In the genomic region with DNA sequence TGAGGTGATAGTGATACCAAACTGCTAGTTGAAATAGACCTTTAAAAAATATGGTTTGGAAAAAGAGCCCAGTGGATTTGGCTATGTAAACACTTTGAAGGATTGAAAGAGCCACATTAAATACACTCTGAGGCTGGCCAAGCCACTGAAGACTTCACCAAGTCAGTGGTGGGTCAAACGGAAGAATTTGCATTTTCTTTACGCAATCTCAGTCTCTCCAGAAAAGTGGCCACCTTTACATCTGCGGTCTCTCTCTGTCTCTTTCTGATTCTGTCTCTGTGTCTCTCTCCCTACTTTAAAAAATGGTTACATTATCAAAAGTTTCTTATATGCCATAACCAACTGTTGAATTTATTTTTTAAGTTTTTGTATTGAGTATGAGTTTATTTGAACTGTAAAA, we compare ENCODE assay signal across 8 cellular contexts.
"Had no signal": no experiment of that assay in that cellular context is flagged by ENCODE, and none has a peak within 500 bp of the region (broad histone marks: within the 10 kb centered on the region; RNA-seq: fewer than 3 reads in every experiment).

No MANE protein-coding gene starts in this region.

- H3K9me3 Mint-ChIP-seq: H9 had no signal

- H3K4me3 ChIP-seq: GM23248, K562 had no signal

- H2AFZ ChIP-seq: GM23248 had no signal

- H3K9ac ChIP-seq: GM23248 had no signal

- H3K27ac ChIP-seq: GM23248, HL-60 had no signal

- DNase-seq: GM23248, GOT3, H9, HCEC 1CT, IMR-90 had no signal

- ATAC-seq: K562 had no signal

- H3K4me3 Mint-ChIP-seq: H9 had no signal

- FAIRE-seq: H54, K562 had no signal
